8 cellular contexts compared by ENCODE assay signal in the genomic region with DNA sequence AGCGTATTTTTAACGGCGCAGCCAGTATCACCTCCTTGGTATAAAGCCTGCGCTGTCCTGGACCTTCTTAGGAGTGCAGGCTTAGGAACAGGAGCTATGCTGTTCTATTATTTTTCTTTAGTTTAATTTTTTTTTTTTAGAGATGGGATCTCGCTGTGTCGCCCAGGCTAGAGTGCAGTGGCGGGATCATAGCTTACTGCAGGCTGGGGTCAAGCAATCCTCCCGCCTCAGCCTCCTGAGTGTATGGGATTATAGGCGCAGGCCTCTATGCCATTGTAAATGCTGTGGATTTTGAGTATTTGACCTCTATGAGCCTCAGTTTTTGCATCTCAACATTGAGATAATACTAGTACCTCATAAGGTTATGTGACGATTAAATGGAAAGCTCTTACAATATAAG. TPM values are rescaled to one million over a fixed set of nuclear protein-coding genes. Genes with fewer than 3 reads are reported as not detected.
DNase-seq lines count a peak whose midpoint lies in the region; ATAC-seq and TF ChIP-seq lines count a peak whose summit lies in the region.

No MANE protein-coding gene starts in this region.

- peaks cover 24% of the 10 kb centered on the region for H3K4me1 Mint-ChIP-seq in Calu3 (ENCODE audit: low read depth, unreplicated experiment)
- peaks cover 10% of the 10 kb centered on the region for H3K4me1 Mint-ChIP-seq in progenitor cell of endocrine pancreas (ENCODE audit: low read depth)

- no peak for ATAC-seq in GM19351 (IDR thresholded peaks at IDR 0.05; ENCODE audit: unreplicated experiment)
- no peak for ATAC-seq in HG03025 (IDR thresholded peaks at IDR 0.05; ENCODE audit: low FRiP score, unreplicated experiment)
- no peak for ATAC-seq in GM21423 (IDR thresholded peaks at IDR 0.05; ENCODE audit: unreplicated experiment)

- peaks cover 5% of the 10 kb centered on the region for H3K9me3 Mint-ChIP-seq in Calu3 (ENCODE audit: low read depth, unreplicated experiment)
- H3K9me3 Mint-ChIP-seq in progenitor cell of endocrine pancreas (ENCODE audit: low read depth) = peaks cover 22% of the 10 kb centered on the region

- peaks cover 0 to 20% (median 7%) of the 10 kb centered on the region in 4 donors for H3K9me3 ChIP-seq in esophagus muscularis mucosa

- H3K4me3 ChIP-seq in esophagus muscularis mucosa = peak overlapping the region; percentile 71 to 81 (median 76)

- TF ChIP-seq POLR2A in esophagus muscularis mucosa (IDR thresholded peaks at IDR 0.05; ENCODE audit: low read depth) = no peak

- peaks cover 19 to 25% (median 23%) of the 10 kb centered on the region in 4 donors for H3K4me1 ChIP-seq in esophagus muscularis mucosa

- H3K27ac ChIP-seq in RWPE1 = peak overlapping the region; percentile 83
- peak overlapping the region; percentile 91 to 97 (median 95) for H3K27ac ChIP-seq in esophagus muscularis mucosa (replicated peaks in 1 of 4)

- DNase-seq in Calu3 (no peak), RWPE1 (ENCODE audit: low spot score) (no peak), esophagus muscularis mucosa (ENCODE audit: extremely low spot score) (no peak), progenitor cell of endocrine pancreas (ENCODE audit: low spot score, unreplicated experiment) (no peak), NCI-H2227 treated with DMSO at 0.1 percent for 48 hours (lab: John Stamatoyannopoulos, UW) (no peak)

- H3K4me3 Mint-ChIP-seq in Calu3 (ENCODE audit: low read depth, unreplicated experiment) = peak overlapping the region; percentile 73
- H3K4me3 Mint-ChIP-seq in progenitor cell of endocrine pancreas (ENCODE audit: low read depth) = peak overlapping the region; percentile 89

- intact Hi-C loops in Calu3 (cut with micrococcal nuclease; ENCODE audit: unreplicated experiment) = loop anchor here (10.0 kb wide), 1 partner anchor 156 kb away; a partner anchor contains a TSS
- intact Hi-C loops in esophagus muscularis mucosa (cut with DNase I) = no loop called here

- no peaks in the 10 kb centered on the region for H3K27me3 Mint-ChIP-seq in Calu3 (ENCODE audit: unreplicated experiment)
- H3K27me3 Mint-ChIP-seq in progenitor cell of endocrine pancreas = peaks cover 13% of the 10 kb centered on the region

- TF ChIP-seq CTCF in Calu3 (IDR thresholded peaks at IDR 0.05; ENCODE audit: unreplicated experiment) (no peak), RWPE1 (conservative IDR thresholded peaks at IDR 0.05; ENCODE audit: low read depth) (no peak), esophagus muscularis mucosa (IDR thresholded peaks at IDR 0.05) (no peak), progenitor cell of endocrine pancreas (IDR thresholded peaks at IDR 0.05; ENCODE audit: unreplicated experiment) (no peak)

- WGBS in esophagus muscularis mucosa = 60% methylated on average over 10 of the region's 10 CpGs

- TF ChIP-seq EP300 in esophagus muscularis mucosa (IDR thresholded peaks at IDR 0.05) = no peak

- H3K36me3 ChIP-seq in esophagus muscularis mucosa = no peaks in the 10 kb centered on the region

- CTCF ChIA-PET in Calu3 (lab: Charles Lee) (interaction anchor here (0.7 kb wide), 1 partner anchor 14 kb away, joined by 3 read pairs; no protein-coding TSS in a partner anchor), RWPE1 (lab: Yijun Ruan, JAX) (interaction anchor here (0.7 to 1.3 kb wide), 4 partner anchors 9 to 1045 kb away, joined by 3 to 5 read pairs (median 3); no protein-coding TSS in a partner anchor)

- peaks cover 45% of the 10 kb centered on the region for H3K36me3 Mint-ChIP-seq in Calu3 (ENCODE audit: insufficient read depth, unreplicated experiment)
- peaks cover 17% of the 10 kb centered on the region for H3K36me3 Mint-ChIP-seq in progenitor cell of endocrine pancreas (ENCODE audit: insufficient read depth)

- BruUV-seq in Calu3 (replicated peaks; lab: Mats Ljungman, UMichigan) = no TSS peak

- H3K27ac Mint-ChIP-seq in Calu3 (ENCODE audit: unreplicated experiment) (peak overlapping the region; percentile 44), progenitor cell of endocrine pancreas (peak overlapping the region; percentile 95)

- no peaks in the 10 kb centered on the region for H3K27me3 ChIP-seq in esophagus muscularis mucosa

- POLR2A ChIA-PET in RWPE1 (lab: Yijun Ruan, JAX; ENCODE audit: low non-redundant PET) = interaction anchor here (0.7 to 0.8 kb wide), 2 partner anchors 151 to 1058 kb away, joined by 3 to 6 read pairs; no protein-coding TSS in a partner anchor

RNA-seq across cellular contexts. Expression of a gene that starts 4.1 kb away (rescaled TPM):
- total RNA-seq in Calu3 (2022) (not detected in 2 replicates), esophagus muscularis mucosa (not detected), progenitor cell of endocrine pancreas (not detected in 2 replicates)

RNA-seq across cellular contexts. Expression of a gene that starts 15.5 kb away (rescaled TPM):
- total RNA-seq in Calu3 (2022) = 0.45 and 0.51 TPM in 2 replicates
- 1 to 10 TPM in 3 of 4 donors, under 1 TPM in 1; 0.66 to 2.5 (median 1.7) TPM for total RNA-seq in esophagus muscularis mucosa
- total RNA-seq in progenitor cell of endocrine pancreas = 0.12 TPM in 1 of 2 replicates, not detected in the other

RNA-seq across cellular contexts. Expression of a gene that starts 41.7 kb away (rescaled TPM):
- 19.2 and 20.4 TPM in 2 replicates for total RNA-seq in Calu3 (2022)
- total RNA-seq in esophagus muscularis mucosa = 10 to 100 TPM; 32.1 to 40.9 (median 36.2) TPM
- total RNA-seq in progenitor cell of endocrine pancreas = 22.2 and 27.0 TPM in 2 replicates
